12 cellular contexts compared by ENCODE assay signal in genomic region chr15:43748376-43748775, GRCh38. TPM values are rescaled to one million over a fixed set of nuclear protein-coding genes. Genes with fewer than 3 reads are reported as not detected.
A peak's percentile ranks its signal among the peaks of the same experiment; 100 is the strongest.
DNase-seq lines count a peak whose midpoint lies in the region; ATAC-seq, FAIRE-seq and TF ChIP-seq lines count a peak whose summit lies in the region.
"Had no signal": no experiment of that assay in that cellular context is flagged by ENCODE, and none has a peak within 500 bp of the region (broad histone marks: within the 10 kb centered on the region; RNA-seq: fewer than 3 reads in every experiment).

No MANE protein-coding gene starts in this region.

- intact Hi-C loops in lower leg skin (cut with DNase I; ENCODE audit: low total_unique reads): no loop called here

- peaks cover 65% of the 10 kb centered on the region for H3K36me3 ChIP-seq in RWPE2 (ENCODE audit: low read depth)
- peaks cover 2 to 3% of the 10 kb centered on the region in 2 donors for H3K36me3 ChIP-seq in small intestine (ENCODE audit: control insufficient read depth in 2 of 2, insufficient read depth in 2 of 2, low read length in 2 of 2)

- ATAC-seq in RWPE2 (ENCODE audit: low read depth) (no peak), HG03175 (IDR thresholded peaks at IDR 0.05; ENCODE audit: unreplicated experiment) (no peak)

- H3K4me3 ChIP-seq in RWPE2 (ENCODE audit: severe bottlenecking) (peak overlapping the region; percentile 62), epithelial cell of esophagus (ENCODE audit: low read length) (no peak overlapping the region), small intestine (ENCODE audit: low read depth in 1 of 2, low read length in 2 of 2) (no peak overlapping the region), lower leg skin (ENCODE audit: low read depth, poor library complexity, severe bottlenecking) (no peak overlapping the region)

- no peaks in the 10 kb centered on the region for H3K27me3 ChIP-seq in RWPE2 (ENCODE audit: insufficient read depth, poor library complexity, severe bottlenecking)
- no peaks in the 10 kb centered on the region for H3K27me3 ChIP-seq in small intestine (ENCODE audit: control insufficient read depth in 2 of 2, insufficient read depth in 2 of 2, low read length in 2 of 2)

- no peak for FAIRE-seq in small intestine (lab: Jason Lieb, UNC)

- TF ChIP-seq CTCF in RWPE2 (IDR thresholded peaks at IDR 0.05; ENCODE audit: poor library complexity, severe bottlenecking) (no peak), epithelial cell of esophagus (IDR thresholded peaks at IDR 0.05; ENCODE audit: insufficient read depth, low read depth, low read length, missing control alignments) (no peak), lower leg skin (IDR thresholded peaks at IDR 0.05) (no peak)

- H3K27ac ChIP-seq in RWPE2 (ENCODE audit: poor library complexity, severe bottlenecking) (no peak overlapping the region), small intestine (ENCODE audit: low read depth in 1 of 2, low read length in 1 of 2) (no peak overlapping the region)
- H3K27ac ChIP-seq: C4-2B had no signal

- H3K9me3 ChIP-seq in RWPE2 (ENCODE audit: severe bottlenecking) (no peaks in the 10 kb centered on the region), small intestine (ENCODE audit: control insufficient read depth, low read depth) (no peaks in the 10 kb centered on the region)

- WGBS in small intestine, 3 donors: 17 to 34% (median 27%) methylated on average over 3 of the region's 3 CpGs
- 50% methylated on average over 3 of the region's 3 CpGs for WGBS in lower leg skin, 2 donors

- TF ChIP-seq POLR2A in lower leg skin (IDR thresholded peaks at IDR 0.05): no peak

- H3K4me1 ChIP-seq in RWPE2 (ENCODE audit: insufficient read depth, poor library complexity, severe bottlenecking) (peaks cover 29% of the 10 kb centered on the region), small intestine (ENCODE audit: control insufficient read depth in 2 of 2, insufficient read depth in 1 of 2, low read depth in 1 of 2, low read length in 1 of 2) (peaks cover 0 to 2% of the 10 kb centered on the region in 2 donors)

- peak; percentile 20 for DNase-seq in activated CD4-positive, alpha-beta T cell treated with anti-CD3 and anti-CD28 coated beads for 48 hours
- DNase-seq in activated CD4-positive, alpha-beta T cell treated with anti-CD3 and anti-CD28 coated beads, Interleukin-2, amount 50 U/mL, for 48 hours: no peak
- DNase-seq in RWPE2 (ENCODE audit: low spot score): no peak
- DNase-seq in epithelial cell of esophagus (ENCODE audit: low read depth): peak; percentile 27
- DNase-seq in small intestine: peak; percentile 24
- DNase-seq in lower leg skin (ENCODE audit: low spot score in 2 of 2): no peak
- no peak for DNase-seq in OCI-M1 (lab: John Stamatoyannopoulos, UW)
- DNase-seq: amygdala, NCI-H510A, occipital lobe had no signal

RNA-seq across cellular contexts. Expression of gene PDIA3, which starts 2.1 kb away (rescaled TPM):
- 100 to 1,000 TPM; 141 to 490 (median 143) TPM for polyA plus RNA-seq in small intestine
- 100 to 1,000 TPM in 2 of 4 donors, 10 to 100 TPM in 2; 68.0 to 107 (median 96.3) TPM for total RNA-seq in lower leg skin

RNA-seq across cellular contexts. Expression of gene ELL3, which starts 28.4 kb away (rescaled TPM):
- 10 to 100 TPM; 29.3 to 85.7 (median 45.4) TPM for polyA plus RNA-seq in small intestine
- 10 to 100 TPM; 55.4 to 68.7 (median 59.1) TPM for total RNA-seq in lower leg skin

RNA-seq across cellular contexts. Expression of gene SERF2, which starts 43.7 kb away (rescaled TPM):
- 1,000 to 10,000 TPM; 1,677 to 2,526 (median 1,745) TPM for polyA plus RNA-seq in small intestine
- 100 to 1,000 TPM; 486 to 741 (median 626) TPM for total RNA-seq in lower leg skin

RNA-seq across cellular contexts. Expression of gene SERINC4, which starts 51.6 kb away (rescaled TPM):
- under 1 TPM in 2 of 3 donors, not detected in 1; 0.24 to 0.45 TPM for polyA plus RNA-seq in small intestine
- total RNA-seq in lower leg skin: not detected
- total RNA-seq: occipital lobe had no signal

RNA-seq across cellular contexts. Expression of gene HYPK, which starts 52.0 kb away (rescaled TPM):
- polyA plus RNA-seq in small intestine: 10 to 100 TPM in 2 of 3 donors, 1 to 10 TPM in 1; 5.8 to 24.3 (median 12.4) TPM
- 10 to 100 TPM in 2 of 4 donors, 1 to 10 TPM in 2; 4.3 to 17.4 (median 12.4) TPM for total RNA-seq in lower leg skin

Comparison
In these comparisons a context has a peak if more than half of its experiments do, and no peak if none do; other contexts are left out.
1. DNase-seq: peak in activated CD4-positive, alpha-beta T cell treated with anti-CD3 and anti-CD28 coated beads for 48 hours (single experiment), epithelial cell of esophagus (single experiment) and small intestine (single experiment); none in activated CD4-positive, alpha-beta T cell treated with anti-CD3 and anti-CD28 coated beads, Interleukin-2, amount 50 U/mL, for 48 hours (0 of 2), RWPE2 (single experiment), lower leg skin (0 of 2) and OCI-M1 (single experiment).